Comparison of ENCODE assay signal across 20 cellular contexts in the genomic region with DNA sequence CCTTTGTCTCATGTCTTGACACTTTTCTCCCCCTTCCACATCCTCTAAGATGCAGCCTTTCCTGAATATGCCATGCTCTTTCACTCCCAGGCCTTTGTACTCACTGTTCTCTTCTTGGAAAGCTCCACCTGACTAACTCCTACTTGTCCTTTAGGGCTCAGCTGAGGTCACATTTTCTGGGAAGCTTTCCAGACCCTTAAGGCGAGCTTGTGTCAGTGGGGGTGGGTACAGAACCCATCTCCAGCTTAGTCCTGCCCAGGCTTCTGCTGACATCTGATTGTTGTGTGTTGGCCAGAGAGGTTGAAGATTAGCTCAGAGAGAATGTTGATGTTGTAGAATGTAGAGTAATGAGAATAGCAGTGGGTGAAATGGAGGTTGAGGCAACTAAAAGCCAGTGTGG. TPM values are rescaled to one million over a fixed set of nuclear protein-coding genes. Genes with fewer than 3 reads are reported as not detected.
A peak's percentile ranks its signal among the peaks of the same experiment; 100 is the strongest.
DNase-seq lines count a peak whose midpoint lies in the region; ATAC-seq, FAIRE-seq and TF ChIP-seq lines count a peak whose summit lies in the region.
"Had no signal": no experiment of that assay in that cellular context is flagged by ENCODE, and none has a peak within 500 bp of the region (broad histone marks: within the 10 kb centered on the region; RNA-seq: fewer than 3 reads in every experiment).

No MANE protein-coding gene starts in this region.

- H3K36me3 ChIP-seq in SJSA1 = peaks cover 67% of the 10 kb centered on the region

- no peaks in the 10 kb centered on the region for H3K27me3 Mint-ChIP-seq in stimulated activated naive CD8-positive, alpha-beta T cell treated with anti-CD3 and anti-CD28 coated beads, Interleukin-15, Interleukin-2, amounts not matched to agents 100 ng/mL and 50 ng/mL, for 24 hours
- H3K27me3 Mint-ChIP-seq in natural killer cell treated with Interleukin-12 subunit alpha and Interleukin-12 subunit beta and Interleukin-15 and Interleukin-18, amount 100 ng/mL, for 72 hours = no peaks in the 10 kb centered on the region

- no peaks in the 10 kb centered on the region for H3K9me3 ChIP-seq in SJSA1 (replicated peaks)
- H3K9me3 ChIP-seq: BLaER1, left lung, tibial nerve had no signal

- H3K27ac ChIP-seq in SJSA1 = no peak overlapping the region
- H3K27ac ChIP-seq: BLaER1, GM23248, left lung, tibial nerve had no signal

- H3K27ac Mint-ChIP-seq in stimulated activated naive CD8-positive, alpha-beta T cell treated with anti-CD3 and anti-CD28 coated beads, Interleukin-15, Interleukin-2, amounts not matched to agents 100 ng/mL and 50 ng/mL, for 24 hours = peak overlapping the region; percentile 2
- H3K27ac Mint-ChIP-seq in natural killer cell treated with Interleukin-12 subunit alpha and Interleukin-12 subunit beta and Interleukin-15 and Interleukin-18, amount 100 ng/mL, for 72 hours = peak overlapping the region in 1 of 2 donors; percentile 30
- H3K27ac Mint-ChIP-seq: activated T-helper 2 cell treated with anti-CD3 and anti-CD28 coated beads, Interferon-gamma antibody, Interleukin-2, Interleukin-4, amounts not matched to agents 10 μg/mL and 5 μg/mL and 100 μg/mL, durations not matched to agents 14 hours and 24 hours and 36 hours had no signal

- H3K36me3 Mint-ChIP-seq in stimulated activated naive CD8-positive, alpha-beta T cell treated with anti-CD3 and anti-CD28 coated beads, Interleukin-15, Interleukin-2, amounts not matched to agents 100 ng/mL and 50 ng/mL, for 24 hours (ENCODE audit: low read depth) = peaks cover 22% of the 10 kb centered on the region
- peaks cover 10% of the 10 kb centered on the region for H3K36me3 Mint-ChIP-seq in natural killer cell treated with Interleukin-12 subunit alpha and Interleukin-12 subunit beta and Interleukin-15 and Interleukin-18, amount 100 ng/mL, for 72 hours

- no peaks in the 10 kb centered on the region for H3K27me3 ChIP-seq in SJSA1 (replicated peaks)
- H3K27me3 ChIP-seq: BLaER1, left lung, tibial nerve had no signal

- H3K4me3 ChIP-seq in SJSA1 = no peak overlapping the region
- no peak overlapping the region for H3K4me3 ChIP-seq in fibroblast of villous mesenchyme (ENCODE audit: low read depth, low read length)
- H3K4me3 ChIP-seq: BLaER1, GM23248, left lung, tibial nerve had no signal

- peaks cover 16% of the 10 kb centered on the region for H3K4me1 ChIP-seq in SJSA1 (replicated peaks)

- DNase-seq in stimulated activated naive CD8-positive, alpha-beta T cell treated with anti-CD3 and anti-CD28 coated beads, Interleukin-15, Interleukin-2, amounts not matched to agents 100 U/mL and 50 U/mL, for 24 hours = no peak
- DNase-seq in SJSA1 (ENCODE audit: low read depth in 1 of 2, low spot score in 2 of 2) (peak; percentile 68 to 83), fibroblast of villous mesenchyme (ENCODE audit: low read depth) (peak; percentile 33), GM19239 (ENCODE audit: insufficient read length, low spot score) (no peak), NCI-H1092 treated with DMSO at 0.1 percent for 48 hours (lab: John Stamatoyannopoulos, UW) (no peak)
- no peak for DNase-seq in natural killer cell treated with Interleukin-12 subunit alpha and Interleukin-12 subunit beta and Interleukin-15 and Interleukin-18, amount 100 ng/mL, for 72 hours (ENCODE audit: low spot score)
- DNase-seq: activated CD4-positive, alpha-beta T cell treated with anti-CD3 and anti-CD28 coated beads, Interleukin-2, amount 50 U/mL, for 4 hours; central memory CD4-positive, alpha-beta T cell; GM23248; left lung; mesenchymal stem cell; NCI-H1694; occipital lobe; T1000 had no signal

- ATAC-seq in stimulated activated naive CD8-positive, alpha-beta T cell treated with anti-CD3 and anti-CD28 coated beads, Interleukin-15, Interleukin-2, amounts not matched to agents 100 U/mL and 50 U/mL, for 24 hours = no peak
- ATAC-seq in natural killer cell treated with Interleukin-12 subunit alpha and Interleukin-12 subunit beta and Interleukin-15 and Interleukin-18, amount 100 ng/mL, for 72 hours = no peak
- ATAC-seq: left lung had no signal

- no peak for TF ChIP-seq CTCF in fibroblast of villous mesenchyme (IDR thresholded peaks at IDR 0.05; ENCODE audit: insufficient read depth, low read depth, low read length)

- no peaks in the 10 kb centered on the region for H3K9me3 Mint-ChIP-seq in stimulated activated naive CD8-positive, alpha-beta T cell treated with anti-CD3 and anti-CD28 coated beads, Interleukin-15, Interleukin-2, amounts not matched to agents 100 ng/mL and 50 ng/mL, for 24 hours
- no peaks in the 10 kb centered on the region for H3K9me3 Mint-ChIP-seq in natural killer cell treated with Interleukin-12 subunit alpha and Interleukin-12 subunit beta and Interleukin-15 and Interleukin-18, amount 100 ng/mL, for 72 hours
- H3K9me3 Mint-ChIP-seq: activated T-helper 2 cell treated with anti-CD3 and anti-CD28 coated beads, Interferon-gamma antibody, Interleukin-2, Interleukin-4, amounts not matched to agents 10 μg/mL and 5 μg/mL and 100 μg/mL, durations not matched to agents 14 hours and 24 hours and 36 hours had no signal

- H3K4me3 Mint-ChIP-seq in stimulated activated naive CD8-positive, alpha-beta T cell treated with anti-CD3 and anti-CD28 coated beads, Interleukin-15, Interleukin-2, amounts not matched to agents 100 ng/mL and 50 ng/mL, for 24 hours = no peak overlapping the region
- no peak overlapping the region for H3K4me3 Mint-ChIP-seq in natural killer cell treated with Interleukin-12 subunit alpha and Interleukin-12 subunit beta and Interleukin-15 and Interleukin-18, amount 100 ng/mL, for 72 hours

- no peak for FAIRE-seq in GM19239 (lab: Jason Lieb, UNC)
- FAIRE-seq: endometrium, GM12892 had no signal

- H3K4me1 Mint-ChIP-seq in stimulated activated naive CD8-positive, alpha-beta T cell treated with anti-CD3 and anti-CD28 coated beads, Interleukin-15, Interleukin-2, amounts not matched to agents 100 ng/mL and 50 ng/mL, for 24 hours (ENCODE audit: low read depth) = peaks cover 33% of the 10 kb centered on the region
- peaks cover 33 to 41% of the 10 kb centered on the region in 2 donors for H3K4me1 Mint-ChIP-seq in natural killer cell treated with Interleukin-12 subunit alpha and Interleukin-12 subunit beta and Interleukin-15 and Interleukin-18, amount 100 ng/mL, for 72 hours (ENCODE audit: low read depth in 2 of 2)

RNA-seq across cellular contexts. Expression of a gene that starts 2.9 kb away (rescaled TPM):
- 591 and 596 TPM in 2 replicates for total RNA-seq in SJSA1 (2014; rRNA removed; shearing (Covaris generic))
- 19.0 and 25.5 TPM in 2 replicates for total RNA-seq in fibroblast of villous mesenchyme
- 10 to 100 TPM; 43.2 to 44.6 TPM for total RNA-seq in natural killer cell treated with Interleukin-12 subunit alpha and Interleukin-12 subunit beta and Interleukin-15 and Interleukin-18, amount 100 ng/mL, for 72 hours

RNA-seq across cellular contexts. Expression of a gene that starts 7.3 kb away (rescaled TPM):
- total RNA-seq in SJSA1 (2014; rRNA removed; shearing (Covaris generic)) = 53.1 and 62.2 TPM in 2 replicates
- total RNA-seq in fibroblast of villous mesenchyme = 6.9 and 8.1 TPM in 2 replicates
- 1 to 10 TPM; 2.0 to 3.2 TPM for total RNA-seq in natural killer cell treated with Interleukin-12 subunit alpha and Interleukin-12 subunit beta and Interleukin-15 and Interleukin-18, amount 100 ng/mL, for 72 hours

RNA-seq across cellular contexts. Expression of a gene that starts 7.8 kb away (rescaled TPM):
- total RNA-seq in SJSA1 (2014; rRNA removed; shearing (Covaris generic)) = 173 and 193 TPM in 2 replicates
- total RNA-seq in fibroblast of villous mesenchyme = 5.2 and 7.4 TPM in 2 replicates
- 10 to 100 TPM; 42.9 to 51.2 TPM for total RNA-seq in natural killer cell treated with Interleukin-12 subunit alpha and Interleukin-12 subunit beta and Interleukin-15 and Interleukin-18, amount 100 ng/mL, for 72 hours

RNA-seq across cellular contexts. Expression of a gene that starts 12.9 kb away (rescaled TPM):
- 12.9 and 21.9 TPM in 2 replicates for total RNA-seq in SJSA1 (2014; rRNA removed; shearing (Covaris generic))
- total RNA-seq in fibroblast of villous mesenchyme = 0.97 and 3.0 TPM in 2 replicates
- total RNA-seq in natural killer cell treated with Interleukin-12 subunit alpha and Interleukin-12 subunit beta and Interleukin-15 and Interleukin-18, amount 100 ng/mL, for 72 hours = 10 to 100 TPM; 11.7 to 18.8 TPM
- total RNA-seq: occipital lobe had no signal

RNA-seq across cellular contexts. Expression of a gene that starts 24.8 kb away (rescaled TPM):
- 88.7 and 107 TPM in 2 replicates for total RNA-seq in SJSA1 (2014; rRNA removed; shearing (Covaris generic))
- 2.6 and 3.5 TPM in 2 replicates for total RNA-seq in fibroblast of villous mesenchyme
- 10 to 100 TPM; 15.8 to 17.0 TPM for total RNA-seq in natural killer cell treated with Interleukin-12 subunit alpha and Interleukin-12 subunit beta and Interleukin-15 and Interleukin-18, amount 100 ng/mL, for 72 hours

Comparison
In these comparisons a context has a peak if more than half of its experiments do, and no peak if none do; other contexts are left out.
1. DNase-seq: peak in SJSA1 (2 of 2) and fibroblast of villous mesenchyme (single experiment); none in stimulated activated naive CD8-positive, alpha-beta T cell treated with anti-CD3 and anti-CD28 coated beads, Interleukin-15, Interleukin-2, amounts not matched to agents 100 U/mL and 50 U/mL, for 24 hours (single experiment), natural killer cell treated with Interleukin-12 subunit alpha and Interleukin-12 subunit beta and Interleukin-15 and Interleukin-18, amount 100 ng/mL, for 72 hours (single experiment), GM19239 (single experiment) and NCI-H1092 treated with DMSO at 0.1 percent for 48 hours (single experiment).
2. RNA of a gene that starts 2.9 kb away (total RNA-seq): 591 to 596 TPM in SJSA1; 43.2 to 44.6 TPM in natural killer cell treated with Interleukin-12 subunit alpha and Interleukin-12 subunit beta and Interleukin-15 and Interleukin-18, amount 100 ng/mL, for 72 hours and 19.0 to 25.5 TPM in fibroblast of villous mesenchyme; every median in the first group is over 10 times any median in the second.